8 cellular contexts compared by ENCODE assay signal in genomic region chr18:76983184-76983583, GRCh38.
DNase-seq lines count a peak whose midpoint lies in the region; ATAC-seq and TF ChIP-seq lines count a peak whose summit lies in the region.

No MANE protein-coding gene starts in this region.

- H3K27ac Mint-ChIP-seq in neural crest cell (ENCODE audit: unreplicated experiment), result no peak overlapping the region

- H3K4me3 Mint-ChIP-seq in activated T-cell treated with anti-CD3 and anti-CD28 coated beads, Interleukin-2, amount 50 U/mL, for 4 hours, result no peak overlapping the region
- H3K4me3 Mint-ChIP-seq in neural crest cell, result no peak overlapping the region

- TF ChIP-seq CTCF in DND-41 (IDR thresholded peaks at IDR 0.05; ENCODE audit: borderline replicate concordance, extremely low read depth, low read length, poor library complexity, severe bottlenecking) (peak; percentile 93), PC-9 (conservative IDR thresholded peaks at IDR 0.05) (peak; percentile 92), fibroblast of lung (conservative IDR thresholded peaks at IDR 0.05 in 1 of 2, IDR thresholded peaks at IDR 0.05 in 1 of 2; ENCODE audit: low read depth in 1 of 2, low read length in 2 of 2) (peak; percentile 87 to 94), neural crest cell (conservative IDR thresholded peaks at IDR 0.05) (peak; percentile 94)

- no peak overlapping the region for H3K9ac ChIP-seq in DND-41 (ENCODE audit: low read depth, low read length)
- no peak overlapping the region for H3K9ac ChIP-seq in fibroblast of lung (ENCODE audit: insufficient read depth, low read length)

- H4K20me1 ChIP-seq in DND-41 (ENCODE audit: insufficient read depth, low read length) (no peaks in the 10 kb centered on the region), PC-9 (ENCODE audit: insufficient read depth) (no peaks in the 10 kb centered on the region), fibroblast of lung (ENCODE audit: control insufficient read depth, extremely low read depth, insufficient read depth, low read length) (no peaks in the 10 kb centered on the region)

- intact Hi-C loops in PC-9 (cut with micrococcal nuclease; ENCODE audit: unreplicated experiment), result loop anchor here (1.0 kb wide), 1 partner anchor 180 kb away; no protein-coding TSS in a partner anchor

- H3K4me1 Mint-ChIP-seq in activated T-cell treated with anti-CD3 and anti-CD28 coated beads, Interleukin-2, amount 50 U/mL, for 4 hours (ENCODE audit: low read depth), result peaks cover 8% of the 10 kb centered on the region
- H3K4me1 Mint-ChIP-seq in neural crest cell, result peaks cover 17% of the 10 kb centered on the region

- no peak overlapping the region for H3K4me2 ChIP-seq in DND-41 (ENCODE audit: insufficient read depth, low read length)
- H3K4me2 ChIP-seq in PC-9, result no peak overlapping the region
- H3K4me2 ChIP-seq in fibroblast of lung (ENCODE audit: extremely low read depth, insufficient read depth, low read length), result no peak overlapping the region

- peak overlapping the region; percentile 40 for H3K27ac ChIP-seq in DND-41 (ENCODE audit: low read length)
- no peak overlapping the region for H3K27ac ChIP-seq in PC-9
- no peak overlapping the region for H3K27ac ChIP-seq in fibroblast of lung (ENCODE audit: insufficient read depth, low read length)

- CTCF ChIA-PET in PC-9 (lab: Charles Lee), result no interaction called here

- no peaks in the 10 kb centered on the region for H3K9me2 ChIP-seq in PC-9 (ENCODE audit: insufficient read depth)

- no peaks in the 10 kb centered on the region for H3K79me2 ChIP-seq in DND-41 (ENCODE audit: insufficient read depth, low read length)
- no peaks in the 10 kb centered on the region for H3K79me2 ChIP-seq in PC-9 (ENCODE audit: low read depth)
- H3K79me2 ChIP-seq in fibroblast of lung (ENCODE audit: control insufficient read depth, insufficient read depth, low read length), result no peaks in the 10 kb centered on the region

- H3K4me1 ChIP-seq in DND-41 (ENCODE audit: insufficient read depth, low read length) (peaks cover 5% of the 10 kb centered on the region; the same call in 1 of the 2 replicates), PC-9 (replicated peaks; ENCODE audit: insufficient read depth) (no peaks in the 10 kb centered on the region), fibroblast of lung (ENCODE audit: control insufficient read depth, extremely low read depth, insufficient read depth, low read length) (no peaks in the 10 kb centered on the region)

- H3K9me3 Mint-ChIP-seq in activated T-cell treated with anti-CD3 and anti-CD28 coated beads, Interleukin-2, amount 50 U/mL, for 4 hours, result no peaks in the 10 kb centered on the region
- H3K9me3 Mint-ChIP-seq in neural crest cell, result no peaks in the 10 kb centered on the region

- no peaks in the 10 kb centered on the region for H3F3A ChIP-seq in PC-9 (ENCODE audit: insufficient read depth, low read depth)

- H3K4me3 ChIP-seq in DND-41 (ENCODE audit: low read depth in 1 of 2, low read length in 2 of 2) (no peak overlapping the region), PC-9 (no peak overlapping the region), fibroblast of lung (replicated peaks in 1 of 4; ENCODE audit: control extremely low read depth in 1 of 4, insufficient read depth in 1 of 4, low read depth in 3 of 4, low read length in 4 of 4) (no peak overlapping the region)

- H3K36me3 ChIP-seq in DND-41 (ENCODE audit: insufficient read depth, low read length) (peaks cover 2% of the 10 kb centered on the region; the same call in 1 of the 2 replicates), PC-9 (ENCODE audit: low read depth) (no peaks in the 10 kb centered on the region), fibroblast of lung (ENCODE audit: control insufficient read depth, insufficient read depth, low read length) (no peaks in the 10 kb centered on the region)

- H3K27me3 Mint-ChIP-seq in activated T-cell treated with anti-CD3 and anti-CD28 coated beads, Interleukin-2, amount 50 U/mL, for 4 hours (ENCODE audit: low read depth), result no peaks in the 10 kb centered on the region
- peaks cover 1% of the 10 kb centered on the region for H3K27me3 Mint-ChIP-seq in neural crest cell (ENCODE audit: low read depth)

- H3K9me3 ChIP-seq in DND-41 (ENCODE audit: insufficient read depth, low read length, severe bottlenecking) (no peaks in the 10 kb centered on the region), PC-9 (ENCODE audit: insufficient read depth, low read depth) (no peaks in the 10 kb centered on the region), fibroblast of lung (ENCODE audit: control insufficient read depth, insufficient read depth, low read depth, low read length) (no peaks in the 10 kb centered on the region)

- no TSS peak for BruUV-seq in PC-9 (replicated peaks; lab: Mats Ljungman, UMichigan)

- POLR2A ChIA-PET in PC-9 (lab: Charles Lee; ENCODE audit: unreplicated experiment), result no interaction called here

- ATAC-seq in DND-41 (ENCODE audit: insufficient read depth, low read depth), result peak; percentile 94
- ATAC-seq in GM21737 (IDR thresholded peaks at IDR 0.05; ENCODE audit: unreplicated experiment), result peak; percentile 66
- ATAC-seq in activated T-cell treated with anti-CD3 and anti-CD28 coated beads, Interleukin-2, amount 50 U/mL, for 4 hours, result peak; percentile 97 to 98

- H3K27me3 ChIP-seq in DND-41 (ENCODE audit: insufficient read depth, low read length, poor library complexity) (no peaks in the 10 kb centered on the region), PC-9 (ENCODE audit: insufficient read depth, low read depth) (no peaks in the 10 kb centered on the region), fibroblast of lung (ENCODE audit: control insufficient read depth, insufficient read depth, low read length) (no peaks in the 10 kb centered on the region)

- in situ Hi-C loops in KBM-7 (cut with MboI; ENCODE audit: low pct_unique_long_range_greater_than_20kb, low sequenced_read_pairs), result no loop called here

- peaks cover 4% of the 10 kb centered on the region for H3K36me3 Mint-ChIP-seq in activated T-cell treated with anti-CD3 and anti-CD28 coated beads, Interleukin-2, amount 50 U/mL, for 4 hours (ENCODE audit: insufficient read depth)
- H3K36me3 Mint-ChIP-seq in neural crest cell (ENCODE audit: low read depth), result no peaks in the 10 kb centered on the region

- peak; percentile 85 for DNase-seq in DND-41
- DNase-seq in KBM-7, result peak; percentile 84
- peak; percentile 69 to 76 for DNase-seq in PC-9
- DNase-seq in activated T-cell treated with anti-CD3 and anti-CD28 coated beads, Interleukin-2, amount 50 U/mL, for 4 hours, result peak; percentile 83
- peak; percentile 65 to 74 for DNase-seq in fibroblast of lung (ENCODE audit: low read depth in 2 of 2)
- DNase-seq in neural crest cell (ENCODE audit: low read depth, low spot score), result peak; percentile 90
- peak; percentile 21 for DNase-seq in stromal cell of bone marrow (ENCODE audit: low read depth)

- H2AFZ ChIP-seq in DND-41 (ENCODE audit: low read depth, low read length) (0 out of 2 replicates have a peak overlapping the region, but pooled peaks have one; percentile 3), PC-9 (no peak overlapping the region), fibroblast of lung (ENCODE audit: low read length) (no peak overlapping the region)

Comparison
In these comparisons a context has a peak if more than half of its experiments do, and no peak if none do; other contexts are left out.
1. DNase-seq: peak in every context shown above with its lines; median percentile 90 in neural crest cell; 85 in DND-41; 84 in KBM-7; 83 in activated T-cell treated with anti-CD3 and anti-CD28 coated beads, Interleukin-2, amount 50 U/mL, for 4 hours; 72 in PC-9; 70 in fibroblast of lung; 21 in stromal cell of bone marrow.